9 cellular contexts compared by ENCODE assay signal in the genomic region with DNA sequence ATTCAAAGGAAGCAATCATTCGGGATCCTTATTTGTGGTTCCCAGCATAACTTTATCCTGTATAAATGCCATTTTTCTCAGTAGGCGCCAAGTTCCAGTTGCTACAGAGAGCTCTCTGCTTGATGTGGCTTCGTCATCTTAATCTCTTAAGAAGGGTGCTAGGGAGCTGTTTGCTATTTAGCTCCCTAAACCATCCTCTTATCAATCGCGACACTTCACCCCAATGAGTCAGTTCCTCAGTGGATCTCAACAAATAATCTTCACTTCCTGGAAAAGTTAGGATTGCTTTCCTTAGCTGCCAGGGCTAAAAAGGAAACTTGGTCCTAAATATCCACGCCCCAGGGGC. TPM values are rescaled to one million over a fixed set of nuclear protein-coding genes. Genes with fewer than 3 reads are reported as not detected.
A peak's percentile ranks its signal among the peaks of the same experiment; 100 is the strongest.
DNase-seq lines count a peak whose midpoint lies in the region; ATAC-seq, FAIRE-seq and TF ChIP-seq lines count a peak whose summit lies in the region.
"Had no signal": no experiment of that assay in that cellular context is flagged by ENCODE, and none has a peak within 500 bp of the region (broad histone marks: within the 10 kb centered on the region; RNA-seq: fewer than 3 reads in every experiment).

No MANE protein-coding gene starts in this region.

- WGBS in pancreas, 2 donors = 9 to 11% methylated on average over 6 of the region's 6 CpGs

- no peak for FAIRE-seq in pancreas (lab: Jason Lieb, UNC)

- H3K27me3 Mint-ChIP-seq in T-helper 17 cell = peaks cover 41% of the 10 kb centered on the region

- no peak overlapping the region for H3K4me3 ChIP-seq in pancreas
- H3K4me3 ChIP-seq in brain microvascular endothelial cell (ENCODE audit: low read depth, low read length) = no peak overlapping the region

- TF ChIP-seq CTCF in pancreas (IDR thresholded peaks at IDR 0.05) = no peak
- no peak for TF ChIP-seq CTCF in brain microvascular endothelial cell (IDR thresholded peaks at IDR 0.05; ENCODE audit: low read depth, low read length, missing control alignments)

- no peak overlapping the region for H3K27ac Mint-ChIP-seq in T-helper 17 cell

- H3K27me3 ChIP-seq in pancreas = peaks cover 0 to 42% (median 4%) of the 10 kb centered on the region in 4 donors
- H3K27me3 ChIP-seq in brain microvascular endothelial cell (replicated peaks) = peaks cover 15% of the 10 kb centered on the region

- in situ Hi-C loops in brain microvascular endothelial cell (cut with HindIII; ENCODE audit: low pct_ligation_motif_present, low sequenced_read_pairs) (no loop called here), G401 (cut with HindIII; ENCODE audit: low sequenced_read_pairs) (no loop called here)

- intact Hi-C loops in pancreas (cut with DNase I) = no loop called here
- intact Hi-C loops in posterior cingulate gyrus (cut with DNase I) = loop anchor here (2.0 to 5.0 kb wide), 2 partner anchors 164 to 995 kb away; no protein-coding TSS in a partner anchor

- H3K4me1 ChIP-seq in pancreas = no peaks in the 10 kb centered on the region

- peaks cover 8% of the 10 kb centered on the region for H3K4me1 Mint-ChIP-seq in T-helper 17 cell

- DNase-seq in T-helper 17 cell = no peak
- DNase-seq in pancreas = no peak
- no peak for DNase-seq in brain microvascular endothelial cell
- DNase-seq in posterior cingulate gyrus = no peak
- no peak for DNase-seq in G401 (ENCODE audit: low spot score)
- no peak for DNase-seq in cortex of kidney (lab: John Stamatoyannopoulos, UW)

- H3K9me3 ChIP-seq in T-helper 17 cell (ENCODE audit: control insufficient read depth, low read length, poor library complexity, severe bottlenecking) = no peaks in the 10 kb centered on the region
- H3K9me3 ChIP-seq in pancreas = no peaks in the 10 kb centered on the region

- ATAC-seq in GM18868 (IDR thresholded peaks at IDR 0.05; ENCODE audit: unreplicated experiment) = peak; percentile 11
- peak; percentile 5 for ATAC-seq in HG02642 (IDR thresholded peaks at IDR 0.05; ENCODE audit: poor library complexity, unreplicated experiment)
- no peak for ATAC-seq in T-helper 17 cell
- peak in 3 of 4 donors; percentile 12 to 31 (median 23) for ATAC-seq in pancreas

- H3K36me3 ChIP-seq in pancreas = no peaks in the 10 kb centered on the region
- H3K36me3 ChIP-seq in brain microvascular endothelial cell (replicated peaks) = no peaks in the 10 kb centered on the region

- no peak overlapping the region for H3K27ac ChIP-seq in pancreas
- no peak overlapping the region for H3K27ac ChIP-seq in brain microvascular endothelial cell

- H3K4me3 Mint-ChIP-seq in T-helper 17 cell = peak overlapping the region; percentile 72

- H3K36me3 Mint-ChIP-seq in T-helper 17 cell (ENCODE audit: low read depth) = no peaks in the 10 kb centered on the region

RNA-seq across cellular contexts. Expression of gene NKAIN2, which starts 1.3 kb away (rescaled TPM):
- total RNA-seq in T-helper 17 cell = under 1 TPM in 1 of 2 donors, not detected in 1; 0.13 TPM
- under 1 TPM in 1 of 6 donors, not detected in 5; 0.09 TPM for total RNA-seq in pancreas
- polyA plus RNA-seq in pancreas = under 1 TPM in 1 of 2 donors, not detected in 1; 0.02 TPM
- total RNA-seq in G401 (2014; rRNA removed; shearing (Covaris generic)) = not detected in 2 replicates
- total RNA-seq: T-helper 2 cell treated with Interferon-gamma antibody and Interleukin-4, amounts not matched to agents 100 ng/mL and 5 ng/mL, for 36 hours had no signal
